ENCODE assay signal across 19 cellular contexts in genomic region chr16:10114411-10114810, GRCh38.
DNase-seq lines count a peak whose midpoint lies in the region; ATAC-seq, FAIRE-seq and TF ChIP-seq lines count a peak whose summit lies in the region.
"Had no signal": no experiment of that assay in that cellular context is flagged by ENCODE, and none has a peak within 500 bp of the region (broad histone marks: within the 10 kb centered on the region; RNA-seq: fewer than 3 reads in every experiment).

No MANE protein-coding gene starts in this region.

- no peaks in the 10 kb centered on the region for H3K27me3 ChIP-seq in brain microvascular endothelial cell (replicated peaks)
- H3K27me3 ChIP-seq in thyroid gland = no peaks in the 10 kb centered on the region
- no peaks in the 10 kb centered on the region for H3K27me3 ChIP-seq in upper lobe of right lung
- H3K27me3 ChIP-seq: right atrium auricular region, upper lobe of left lung had no signal

- TF ChIP-seq CTCF in brain microvascular endothelial cell (IDR thresholded peaks at IDR 0.05; ENCODE audit: low read depth, low read length, missing control alignments) (no peak), thyroid gland (IDR thresholded peaks at IDR 0.05) (no peak), upper lobe of right lung (IDR thresholded peaks at IDR 0.05) (no peak)

- FAIRE-seq in GM19239 (lab: Jason Lieb, UNC) = no peak

- in situ Hi-C loops in brain microvascular endothelial cell (cut with HindIII; ENCODE audit: low pct_ligation_motif_present, low sequenced_read_pairs) = no loop called here

- H3K4me3 ChIP-seq in brain microvascular endothelial cell (ENCODE audit: low read depth, low read length) (no peak overlapping the region), thyroid gland (replicated peaks in 1 of 3) (no peak overlapping the region), upper lobe of right lung (no peak overlapping the region)
- H3K4me3 ChIP-seq: PC-9, right atrium auricular region, upper lobe of left lung had no signal

- no peaks in the 10 kb centered on the region for H3K36me3 ChIP-seq in brain microvascular endothelial cell (replicated peaks)
- no peaks in the 10 kb centered on the region for H3K36me3 ChIP-seq in thyroid gland
- no peaks in the 10 kb centered on the region for H3K36me3 ChIP-seq in upper lobe of right lung
- H3K36me3 ChIP-seq: right atrium auricular region, upper lobe of left lung had no signal

- DNase-seq in GM04503 (ENCODE audit: low read depth) (peak; percentile 76), brain microvascular endothelial cell (peak; percentile 48), left kidney (ENCODE audit: low read depth, low spot score) (peak; percentile 11), thyroid gland (peak; percentile 76 to 83), upper lobe of right lung (no peak), GM19239 (ENCODE audit: insufficient read length, low spot score) (no peak)
- DNase-seq: activated CD4-positive, CD25-positive, alpha-beta regulatory T cell treated with anti-CD3 and anti-CD28 coated beads, Interleukin-2, amount 50 U/mL, for 72 hours; activated CD8-positive, alpha-beta memory T cell treated with anti-CD3 and anti-CD28 coated beads, Interleukin-2, amount 50 U/mL, for 4 hours; activated gamma-delta T cell; endodermal cell; KBM-7; NCI-H1092; NCI-H774; stimulated activated naive B cell treated with anti-CD40 and anti-IgM and Interleukin-4, amounts not matched to agents 10 μg/mL and 1 μg/mL and 100 μg/mL, for 72 hours; upper lobe of left lung had no signal

- TF ChIP-seq POLR2A in thyroid gland (IDR thresholded peaks at IDR 0.05) = no peak

- H3K4me1 ChIP-seq in thyroid gland = peaks cover 16 to 24% of the 10 kb centered on the region in 2 donors
- no peaks in the 10 kb centered on the region for H3K4me1 ChIP-seq in upper lobe of right lung
- H3K4me1 ChIP-seq: right atrium auricular region, upper lobe of left lung had no signal

- no peaks in the 10 kb centered on the region for H3K9me3 ChIP-seq in thyroid gland
- no peaks in the 10 kb centered on the region for H3K9me3 ChIP-seq in upper lobe of right lung
- H3K9me3 ChIP-seq: right atrium auricular region, upper lobe of left lung had no signal

- intact Hi-C loops in thyroid gland (cut with DNase I) = no loop called here
- intact Hi-C loops in upper lobe of right lung (cut with DNase I) = no loop called here

- H3K27ac ChIP-seq in brain microvascular endothelial cell (peak overlapping the region; percentile 33), thyroid gland (peak overlapping the region; percentile 81 to 85 (median 83)), upper lobe of right lung (no peak overlapping the region)
- H3K27ac ChIP-seq: PC-9, right atrium auricular region, upper lobe of left lung had no signal

- no peak for ATAC-seq in upper lobe of right lung
- ATAC-seq in GM19023 (IDR thresholded peaks at IDR 0.05; ENCODE audit: unreplicated experiment) = no peak
- ATAC-seq: left lobe of liver; stimulated activated naive B cell treated with anti-CD40 and anti-IgM and Interleukin-4, amounts not matched to agents 10 μg/mL and 1 μg/mL and 100 μg/mL, for 72 hours had no signal

- 6 to 16% methylated on average over 4 of the region's 4 CpGs for WGBS in thyroid gland, 2 donors

Comparison
In these comparisons a context has a peak if more than half of its experiments do, and no peak if none do; other contexts are left out.
1. DNase-seq: peak in GM04503 (single experiment), brain microvascular endothelial cell (single experiment), left kidney (single experiment) and thyroid gland (2 of 2); none in upper lobe of right lung (single experiment) and GM19239 (single experiment).